19 cellular contexts compared by ENCODE assay signal in the genomic region with DNA sequence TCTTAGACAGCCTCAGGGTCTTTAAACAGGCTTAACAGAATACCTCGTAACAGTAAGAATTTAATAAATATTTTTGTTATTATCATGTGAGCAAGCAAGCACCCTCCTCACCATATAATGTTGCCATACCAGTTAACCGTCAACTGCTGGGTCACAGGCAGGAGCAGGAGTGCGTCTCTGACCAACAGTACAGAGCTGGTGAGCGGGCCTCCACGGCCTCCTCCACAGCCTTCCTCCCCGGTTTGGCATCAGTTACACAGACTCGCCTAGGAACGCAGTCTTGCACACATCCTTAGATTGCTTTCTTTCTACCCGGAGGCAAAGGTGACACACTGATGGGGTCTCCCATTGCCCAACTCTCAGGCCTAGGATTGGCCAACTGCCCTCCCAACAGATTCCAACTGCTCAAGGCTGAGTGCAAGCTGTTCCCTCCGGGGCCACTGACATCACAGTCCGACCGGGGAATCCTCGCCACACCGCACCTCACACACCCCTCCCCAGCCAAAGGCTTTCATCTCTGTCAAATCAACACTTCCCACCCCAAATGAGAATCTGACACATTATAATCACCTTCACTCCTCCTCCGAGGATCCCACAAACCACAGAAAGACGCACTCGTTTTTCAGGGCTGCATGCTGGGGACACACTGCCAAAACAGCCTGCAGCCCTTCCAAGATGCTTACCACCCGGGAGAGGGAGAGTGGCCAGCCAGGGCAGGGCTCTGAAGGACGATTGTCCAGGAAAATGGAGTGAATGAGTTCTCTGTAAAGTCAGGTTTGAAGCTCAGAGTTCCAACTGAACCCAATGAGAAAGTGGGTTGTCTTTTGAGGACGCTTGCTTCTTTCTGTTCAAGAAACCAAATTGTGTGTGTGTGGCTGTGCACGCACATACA.
A peak's percentile ranks its signal among the peaks of the same experiment; 100 is the strongest.
DNase-seq lines count a peak whose midpoint lies in the region; ATAC-seq and TF ChIP-seq lines count a peak whose summit lies in the region.
"Had no signal": no experiment of that assay in that cellular context is flagged by ENCODE, and none has a peak within 500 bp of the region (broad histone marks: within the 10 kb centered on the region; RNA-seq: fewer than 3 reads in every experiment).

No MANE protein-coding gene starts in this region.

- peaks cover 10% of the 10 kb centered on the region; the same call in 1 of the 2 replicates for H3K9me2 ChIP-seq in GM23338 (ENCODE audit: insufficient read depth)

- peak overlapping the region; percentile 61 for H3K18ac ChIP-seq in neuronal stem cell (ENCODE audit: low read length)

- H3K4me3 ChIP-seq in GM23338: no peak overlapping the region
- no peak overlapping the region for H3K4me3 ChIP-seq in neuronal stem cell (ENCODE audit: low read length in 2 of 2)
- H3K4me3 ChIP-seq in adrenal gland: no peak overlapping the region
- H3K4me3 ChIP-seq: A549, BLaER1, SJSA1 had no signal

- H3K27me3 Mint-ChIP-seq in GM23338 (ENCODE audit: insufficient read depth, low read depth, poor library complexity): peaks cover 3% of the 10 kb centered on the region

- ATAC-seq in GM23338: peak; percentile 42; the same call in 2 of the 3 replicates
- ATAC-seq: A549; CD8-positive, alpha-beta T cell had no signal

- TF ChIP-seq CTCF in GM23338 (conservative IDR thresholded peaks at IDR 0.05; ENCODE audit: low read depth in 2 of 2): no peak
- TF ChIP-seq CTCF in adrenal gland (IDR thresholded peaks at IDR 0.05): no peak

- peaks cover 20% of the 10 kb centered on the region for H3K4me1 Mint-ChIP-seq in GM23338

- DNase-seq in Ammon's horn (ENCODE audit: low spot score) (peak; percentile 41), GM23338 (ENCODE audit: low spot score) (no peak), cerebellar cortex (ENCODE audit: low spot score) (peak; percentile 53), neuronal stem cell (ENCODE audit: low spot score) (no peak), HuH-7.5 (ENCODE audit: low spot score) (no peak), kidney glomerular epithelial cell (lab: John Stamatoyannopoulos, UW) (no peak), GM19240 (ENCODE audit: insufficient read length, low spot score) (no peak), adrenal gland (no peak)
- DNase-seq: CD8-positive, alpha-beta T cell; DMS53; GOT3; KG1; NCI-H1105 treated with DMSO at 0.1 percent for 48 hours; NCI-H1694; NCI-H2081 treated with DMSO at 0.1 percent for 48 hours; NCI-H774 had no signal

- no peak overlapping the region for H4K8ac ChIP-seq in neuronal stem cell (ENCODE audit: low read depth, low read length)

- H3K9me3 ChIP-seq in neuronal stem cell (replicated peaks in 1 of 2; ENCODE audit: control insufficient read depth in 2 of 2, insufficient read depth in 1 of 2, low read depth in 1 of 2, low read length in 2 of 2) (peaks cover 1 to 9% of the 10 kb centered on the region in 2 donors), adrenal gland (replicated peaks in 1 of 3) (no peaks in the 10 kb centered on the region)
- H3K9me3 ChIP-seq: A549, BLaER1, SJSA1 had no signal

- H2AK5ac ChIP-seq in neuronal stem cell (ENCODE audit: low read depth, low read length): no peak overlapping the region

- H3K27ac ChIP-seq in GM23338 (ENCODE audit: low read depth) (no peak overlapping the region), neuronal stem cell (replicated peaks; ENCODE audit: low read length) (no peak overlapping the region), adrenal gland (no peak overlapping the region)
- H3K27ac ChIP-seq: A549, BLaER1, SJSA1 had no signal

- H3K4me2 ChIP-seq in GM23338 (0 out of 2 replicates have a peak overlapping the region, but pooled peaks have one; percentile 5), neuronal stem cell (ENCODE audit: insufficient read depth, low read length, poor library complexity, severe bottlenecking) (no peak overlapping the region)
- H3K4me2 ChIP-seq: A549, BLaER1 had no signal

- H3K36me3 ChIP-seq in GM23338 (ENCODE audit: insufficient read depth) (no peaks in the 10 kb centered on the region), neuronal stem cell (replicated peaks in 1 of 2; ENCODE audit: control insufficient read depth in 2 of 2, insufficient read depth in 2 of 2, low read length in 2 of 2) (peaks cover 0 to 6% of the 10 kb centered on the region in 2 donors), adrenal gland (replicated peaks in 1 of 2) (no peaks in the 10 kb centered on the region)
- H3K36me3 ChIP-seq: BLaER1, SJSA1 had no signal

- TF ChIP-seq POLR2A in adrenal gland (IDR thresholded peaks at IDR 0.05): no peak

- no peak overlapping the region for H3K9ac ChIP-seq in neuronal stem cell (ENCODE audit: low read depth, low read length, poor library complexity)
- H3K9ac ChIP-seq: BLaER1 had no signal

- no peak overlapping the region for H3K4ac ChIP-seq in neuronal stem cell (ENCODE audit: low read length)

- H3K4me3 Mint-ChIP-seq in GM23338: no peak overlapping the region
- H3K4me3 Mint-ChIP-seq: CD8-positive, alpha-beta T cell had no signal

- no peak overlapping the region for H2BK12ac ChIP-seq in neuronal stem cell (ENCODE audit: low read length)

- H3K23ac ChIP-seq in neuronal stem cell (ENCODE audit: low read depth, low read length, poor library complexity): no peak overlapping the region

- H2BK15ac ChIP-seq in neuronal stem cell (ENCODE audit: low read length): no peak overlapping the region

- H3K36me3 Mint-ChIP-seq in GM23338 (ENCODE audit: low read depth): no peaks in the 10 kb centered on the region
- H3K36me3 Mint-ChIP-seq: CD8-positive, alpha-beta T cell had no signal

- H2AFZ ChIP-seq in GM23338 (no peak overlapping the region; the same call in 1 of the 2 replicates), neuronal stem cell (ENCODE audit: low read length) (no peak overlapping the region)

- H3F3A ChIP-seq in GM23338 (replicated peaks; ENCODE audit: low read depth): no peaks in the 10 kb centered on the region

- H3K79me1 ChIP-seq in neuronal stem cell (ENCODE audit: low read depth, low read length): no peaks in the 10 kb centered on the region

- peaks cover 3% of the 10 kb centered on the region; the same call in 2 of the 3 replicates for H3K9me3 Mint-ChIP-seq in GM23338

- H3K14ac ChIP-seq in neuronal stem cell (ENCODE audit: low read length): no peak overlapping the region

- intact Hi-C loops in adrenal gland (cut with DNase I): no loop called here

- H2BK5ac ChIP-seq in neuronal stem cell (ENCODE audit: low read length): no peak overlapping the region

- no CpG with 5 or more reads among the region's 21 CpGs for WGBS in neuronal stem cell (ENCODE audit: extremely low coverage in 2 of 2, insufficient read length in 2 of 2, insufficient replicate concordance in 1 of 2), 2 donors
- 83 to 93% (median 86%) methylated on average over 20 to 21 of the region's 21 CpGs for whole genome bisulfite sequencing in adrenal gland, 4 donors

- H3K79me2 ChIP-seq in GM23338 (replicated peaks; ENCODE audit: insufficient read depth): no peaks in the 10 kb centered on the region

- H3K27me3 ChIP-seq in GM23338 (ENCODE audit: insufficient read depth) (no peaks in the 10 kb centered on the region), neuronal stem cell (ENCODE audit: control insufficient read depth in 3 of 3, insufficient read depth in 3 of 3, low read depth in 1 of 3, low read length in 3 of 3) (no peaks in the 10 kb centered on the region), adrenal gland (no peaks in the 10 kb centered on the region)
- H3K27me3 ChIP-seq: BLaER1, SJSA1 had no signal

- H3K4me1 ChIP-seq in GM23338 (ENCODE audit: insufficient read depth) (peaks cover 7% of the 10 kb centered on the region), neuronal stem cell (ENCODE audit: control insufficient read depth in 2 of 2, insufficient read depth in 1 of 2, low read depth in 1 of 2, low read length in 2 of 2) (peaks cover 6 to 15% of the 10 kb centered on the region in 2 donors), adrenal gland (replicated peaks in 1 of 2) (no peaks in the 10 kb centered on the region)
- H3K4me1 ChIP-seq: A549, BLaER1, SJSA1 had no signal

- no peaks in the 10 kb centered on the region for H4K20me1 ChIP-seq in GM23338 (replicated peaks; ENCODE audit: insufficient read depth)
- H4K20me1 ChIP-seq: BLaER1 had no signal

- peak overlapping the region; percentile 23; the same call in 1 of the 2 replicates for H3K27ac Mint-ChIP-seq in GM23338
- H3K27ac Mint-ChIP-seq: CD8-positive, alpha-beta T cell had no signal

- H2BK120ac ChIP-seq in neuronal stem cell (ENCODE audit: low read depth, low read length): no peak overlapping the region

- no peak overlapping the region for H4K91ac ChIP-seq in neuronal stem cell (ENCODE audit: low read depth, low read length, poor library complexity)

TF ChIP-seq in GM23338, 12 proteins besides CTCF, POLR2A, EP300 and RAD21 (continues in another document):
- TF ChIP-seq NANOG (IDR thresholded peaks at IDR 0.05; ENCODE audit: borderline replicate concordance) (no peak), ZNF114 (CRISPR knock-in tag; IDR thresholded peaks at IDR 0.05) (no peak), CREB1 (CRISPR knock-in tag; IDR thresholded peaks at IDR 0.05; ENCODE audit: low read depth) (no peak)

Comparison
In these comparisons a context has a peak if more than half of its experiments do, and no peak if none do; other contexts are left out.
1. DNase-seq: peak in Ammon's horn (single experiment) and cerebellar cortex (single experiment); none in GM23338 (single experiment), neuronal stem cell (single experiment), HuH-7.5 (single experiment), kidney glomerular epithelial cell (single experiment), GM19240 (single experiment) and adrenal gland (0 of 7).